In genomic region chr2:16238756-16239150, GRCh38 we compare ENCODE assay signal across 9 cellular contexts.
"Had no signal": no experiment of that assay in that cellular context is flagged by ENCODE, and none has a peak within 500 bp of the region (broad histone marks: within the 10 kb centered on the region; RNA-seq: fewer than 3 reads in every experiment).

No MANE protein-coding gene starts in this region.

- H2AFZ ChIP-seq: GM23248, GM23338 had no signal

- H3K4me3 Mint-ChIP-seq: GM23338, H9, HFFc6 had no signal

- H3K36me3 ChIP-seq: HAP-1 had no signal

- H3K9me3 ChIP-seq: HAP-1 had no signal

- DNase-seq: GM23248, GOT3, H7, H9, HCEC 1CT, HFFc6 had no signal

- H3K4me3 ChIP-seq: GM23248, GM23338, HAP-1 had no signal

- H3K4me2 ChIP-seq: GM23338 had no signal

- H3K27ac ChIP-seq: GM23248 had no signal

- H3K4me1 ChIP-seq: HAP-1 had no signal

- ATAC-seq: GM23338, HCT116 had no signal

- H3K27ac Mint-ChIP-seq: GM23338, HFFc6 had no signal
